Comparison of ENCODE assay signal across 6 cellular contexts in the genomic region with DNA sequence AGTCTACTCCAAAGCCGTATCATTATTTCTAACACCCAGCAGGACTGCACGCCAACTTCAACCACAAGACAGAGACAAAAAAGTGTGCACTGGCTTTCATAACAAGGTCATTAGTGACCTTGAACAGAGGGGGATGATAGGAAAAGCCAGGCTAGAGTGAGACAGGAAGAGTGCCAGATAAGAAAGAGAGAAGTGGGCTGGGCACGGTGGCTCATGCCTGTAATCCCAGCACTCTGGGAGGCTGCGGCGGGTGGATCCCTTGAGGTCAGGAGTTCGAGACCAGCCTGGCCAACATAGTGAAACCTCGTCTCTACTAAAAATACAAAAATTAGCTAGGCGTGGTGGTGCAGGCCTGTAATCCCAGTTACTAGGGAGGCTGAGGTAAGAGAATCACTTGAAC. TPM values are rescaled to one million over a fixed set of nuclear protein-coding genes. Genes with fewer than 3 reads are reported as not detected.
"Had no signal": no experiment of that assay in that cellular context is flagged by ENCODE, and none has a peak within 500 bp of the region (broad histone marks: within the 10 kb centered on the region; RNA-seq: fewer than 3 reads in every experiment).

No MANE protein-coding gene starts in this region.

RNA-seq across cellular contexts. Expression of gene ADCY5, which starts 38.2 kb away (rescaled TPM):
- total RNA-seq: activated B cell treated with CpG ODN at 0.5 μM for 24 hours; activated CD8-positive, alpha-beta T cell treated with anti-CD3 and anti-CD28 coated beads for 36 hours; activated T-helper 17 cell treated with anti-CD3 and anti-CD28 coated beads, Interleukin-2, amount 50 U/mL, for 72 hours; endothelial cell of umbilical vein; glomerular endothelial cell; T-helper 2 cell treated with Interferon-gamma antibody and Interleukin-4, amounts not matched to agents 100 ng/mL and 5 ng/mL, for 36 hours had no signal
